8 cellular contexts compared by ENCODE assay signal in the genomic region with DNA sequence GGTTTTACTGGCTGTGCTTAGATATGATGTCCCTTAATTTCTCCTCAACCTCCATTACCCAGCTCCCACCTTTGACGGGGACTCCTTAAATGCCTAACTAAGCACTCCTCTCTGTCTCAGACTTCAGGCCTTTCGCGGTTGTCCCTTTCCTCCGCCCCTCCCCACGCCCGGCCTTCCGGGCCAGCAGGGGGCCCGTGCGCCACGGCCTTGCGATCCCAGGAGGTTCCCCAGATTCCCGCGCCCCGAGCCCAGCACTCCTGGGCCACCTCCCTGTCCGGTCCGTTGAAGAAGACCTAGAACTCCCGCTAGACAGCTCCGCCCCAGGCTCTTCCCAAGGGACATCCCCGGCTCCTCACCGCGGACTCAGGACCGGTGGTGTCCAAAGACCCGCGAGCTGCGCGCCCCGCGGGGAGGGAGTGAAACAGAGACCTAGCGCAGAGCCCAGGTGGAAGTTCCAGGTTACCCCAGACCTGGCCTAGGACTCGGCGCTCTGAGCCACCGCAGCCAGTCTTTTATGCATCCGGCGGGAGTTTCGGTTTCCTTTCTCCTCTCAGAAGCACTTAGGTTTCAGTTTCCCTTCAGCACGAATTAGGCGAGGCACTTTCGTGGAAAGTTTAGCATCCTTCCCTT. TPM values are rescaled to one million over a fixed set of nuclear protein-coding genes. Genes with fewer than 3 reads are reported as not detected.
DNase-seq lines count a peak whose midpoint lies in the region; ATAC-seq and TF ChIP-seq lines count a peak whose summit lies in the region.

A gene with protein sequence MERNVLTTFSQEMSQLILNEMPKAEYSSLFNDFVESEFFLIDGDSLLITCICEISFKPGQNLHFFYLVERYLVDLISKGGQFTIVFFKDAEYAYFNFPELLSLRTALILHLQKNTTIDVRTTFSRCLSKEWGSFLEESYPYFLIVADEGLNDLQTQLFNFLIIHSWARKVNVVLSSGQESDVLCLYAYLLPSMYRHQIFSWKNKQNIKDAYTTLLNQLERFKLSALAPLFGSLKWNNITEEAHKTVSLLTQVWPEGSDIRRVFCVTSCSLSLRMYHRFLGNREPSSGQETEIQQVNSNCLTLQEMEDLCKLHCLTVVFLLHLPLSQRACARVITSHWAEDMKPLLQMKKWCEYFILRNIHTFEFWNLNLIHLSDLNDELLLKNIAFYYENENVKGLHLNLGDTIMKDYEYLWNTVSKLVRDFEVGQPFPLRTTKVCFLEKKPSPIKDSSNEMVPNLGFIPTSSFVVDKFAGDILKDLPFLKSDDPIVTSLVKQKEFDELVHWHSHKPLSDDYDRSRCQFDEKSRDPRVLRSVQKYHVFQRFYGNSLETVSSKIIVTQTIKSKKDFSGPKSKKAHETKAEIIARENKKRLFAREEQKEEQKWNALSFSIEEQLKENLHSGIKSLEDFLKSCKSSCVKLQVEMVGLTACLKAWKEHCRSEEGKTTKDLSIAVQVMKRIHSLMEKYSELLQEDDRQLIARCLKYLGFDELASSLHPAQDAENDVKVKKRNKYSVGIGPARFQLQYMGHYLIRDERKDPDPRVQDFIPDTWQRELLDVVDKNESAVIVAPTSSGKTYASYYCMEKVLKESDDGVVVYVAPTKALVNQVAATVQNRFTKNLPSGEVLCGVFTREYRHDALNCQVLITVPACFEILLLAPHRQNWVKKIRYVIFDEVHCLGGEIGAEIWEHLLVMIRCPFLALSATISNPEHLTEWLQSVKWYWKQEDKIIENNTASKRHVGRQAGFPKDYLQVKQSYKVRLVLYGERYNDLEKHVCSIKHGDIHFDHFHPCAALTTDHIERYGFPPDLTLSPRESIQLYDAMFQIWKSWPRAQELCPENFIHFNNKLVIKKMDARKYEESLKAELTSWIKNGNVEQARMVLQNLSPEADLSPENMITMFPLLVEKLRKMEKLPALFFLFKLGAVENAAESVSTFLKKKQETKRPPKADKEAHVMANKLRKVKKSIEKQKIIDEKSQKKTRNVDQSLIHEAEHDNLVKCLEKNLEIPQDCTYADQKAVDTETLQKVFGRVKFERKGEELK (N-terminal part only) (minus strand): TSS at position 487 of the 630 bp plus-strand sequence. CDS start 7,493 bp downstream, outside the sequence.

- DNase-seq in CD4-positive, CD25-positive, alpha-beta regulatory T cell: peak; percentile 78 to 95 (median 83)
- DNase-seq in NOMO-1 treated with DMSO at 0.1 percent for 48 hours (lab: John Stamatoyannopoulos, UW; ENCODE audit: unreplicated experiment) (peak; percentile 84), activated T-cell treated with anti-CD3 and anti-CD28 coated beads for 48 hours (ENCODE audit: low read depth) (peak; percentile 67), erythroblast (lab: John Stamatoyannopoulos, UW) (peak; percentile 85 to 88)
- peak; percentile 83 for DNase-seq in stimulated activated CD8-positive, alpha-beta memory T cell treated with anti-CD3 and anti-CD28 coated beads, Interleukin-4, amount 100 ng/mL, for 48 hours

- H3K27me3 ChIP-seq in CD4-positive, CD25-positive, alpha-beta regulatory T cell (ENCODE audit: control insufficient read depth, insufficient read depth, low read length): no peaks in the 10 kb centered on the region
- H3K27me3 ChIP-seq in mucosa of rectum (ENCODE audit: control insufficient read depth in 2 of 2, insufficient read depth in 2 of 2, low read length in 2 of 2): no peaks in the 10 kb centered on the region

- peak within 1 kb of the TSS; percentile 96 for H3K27ac ChIP-seq in CD4-positive, CD25-positive, alpha-beta regulatory T cell (ENCODE audit: insufficient read depth, low read length, poor library complexity, severe bottlenecking)
- H3K27ac ChIP-seq in mucosa of rectum (ENCODE audit: low read depth in 2 of 2, low read length in 2 of 2): peak within 1 kb of the TSS; percentile 96 to 97

- H3K36me3 Mint-ChIP-seq in CD4-positive, CD25-positive, alpha-beta regulatory T cell: peaks cover 5% of the 10 kb centered on the region

- peak; percentile 51 for TF ChIP-seq POLR2A in erythroblast (IDR thresholded peaks at IDR 0.05; ENCODE audit: low read length)

- peak; percentile 92 to 95 for ATAC-seq in CD4-positive, CD25-positive, alpha-beta regulatory T cell (ENCODE audit: low read depth in 2 of 2)
- ATAC-seq in GM19372 (IDR thresholded peaks at IDR 0.05; ENCODE audit: low read depth, unreplicated experiment) (peak; percentile 99), HG03558 (IDR thresholded peaks at IDR 0.05; ENCODE audit: extremely low read depth, unreplicated experiment) (peak; percentile 97)

- H3K4me3 Mint-ChIP-seq in CD4-positive, CD25-positive, alpha-beta regulatory T cell: peak within 1 kb of the TSS; percentile 95 to 100 (median 97)

- peak within 1 kb of the TSS; percentile 98 to 99 (median 98) for H3K27ac Mint-ChIP-seq in CD4-positive, CD25-positive, alpha-beta regulatory T cell

- no peaks in the 10 kb centered on the region for H3K36me3 ChIP-seq in CD4-positive, CD25-positive, alpha-beta regulatory T cell (ENCODE audit: control insufficient read depth, insufficient read depth, low read length)
- H3K36me3 ChIP-seq in mucosa of rectum (ENCODE audit: control insufficient read depth in 2 of 2, insufficient read depth in 2 of 2, low read length in 2 of 2): no peaks in the 10 kb centered on the region

- no peaks in the 10 kb centered on the region for H3K9me3 ChIP-seq in CD4-positive, CD25-positive, alpha-beta regulatory T cell (ENCODE audit: control insufficient read depth in 2 of 2, low read length in 2 of 2)
- H3K9me3 ChIP-seq in mucosa of rectum (ENCODE audit: control insufficient read depth in 2 of 2, low read length in 2 of 2): no peaks in the 10 kb centered on the region

- peak within 1 kb of the TSS; percentile 93 for H3K4me3 ChIP-seq in CD4-positive, CD25-positive, alpha-beta regulatory T cell (ENCODE audit: low read depth, low read length)
- peak within 1 kb of the TSS; percentile 82 to 98 for H3K4me3 ChIP-seq in mucosa of rectum (ENCODE audit: low read length in 2 of 2)

- H3K4me1 ChIP-seq in CD4-positive, CD25-positive, alpha-beta regulatory T cell (ENCODE audit: control insufficient read depth, insufficient read depth, low read length, poor library complexity, severe bottlenecking): peaks cover 22% of the 10 kb centered on the region
- peaks cover 0 to 38% of the 10 kb centered on the region in 2 donors for H3K4me1 ChIP-seq in mucosa of rectum (ENCODE audit: control insufficient read depth in 2 of 2, insufficient read depth in 2 of 2, low read length in 2 of 2)

- H3K9me3 Mint-ChIP-seq in CD4-positive, CD25-positive, alpha-beta regulatory T cell: no peaks in the 10 kb centered on the region

- peaks cover 14% of the 10 kb centered on the region for H3K27me3 Mint-ChIP-seq in CD4-positive, CD25-positive, alpha-beta regulatory T cell

- H3K4me1 Mint-ChIP-seq in CD4-positive, CD25-positive, alpha-beta regulatory T cell: peaks cover 33 to 61% (median 44%) of the 10 kb centered on the region in 4 donors

- H3K9ac ChIP-seq in mucosa of rectum (ENCODE audit: low read depth in 1 of 2, low read length in 2 of 2): peak within 1 kb of the TSS; percentile 79 to 98

RNA-seq across cellular contexts. Expression of the gene that starts here (rescaled TPM):
- total RNA-seq in CD4-positive, CD25-positive, alpha-beta regulatory T cell: 28.1 TPM
- polyA plus RNA-seq in CD4-positive, CD25-positive, alpha-beta regulatory T cell: 10 to 100 TPM; 22.3 to 28.3 (median 22.8) TPM

Comparison
In these comparisons a context has a peak if more than half of its experiments do, and no peak if none do; other contexts are left out.
1. Peak in every context shown above with its lines: DNase-seq, ATAC-seq, H3K4me3 ChIP-seq and H3K27ac ChIP-seq.